In the genomic region with DNA sequence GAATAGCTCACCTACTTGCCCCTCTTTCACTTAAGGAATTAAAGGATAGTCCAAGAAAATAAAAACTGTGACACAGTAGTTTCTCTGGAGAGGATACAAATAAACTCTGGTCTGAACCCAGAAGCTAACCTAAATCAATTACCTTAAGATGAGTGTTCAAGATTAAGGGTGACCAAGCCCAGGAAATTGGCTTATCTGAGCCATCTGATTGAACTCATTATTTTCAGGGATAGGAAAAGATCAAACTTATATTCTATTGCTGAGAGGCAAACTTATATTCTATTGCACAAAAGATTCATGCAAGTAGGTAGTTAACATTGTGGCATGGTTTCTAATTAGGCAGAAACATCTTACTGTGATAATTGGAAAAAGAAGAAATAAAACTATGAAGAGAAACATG, we compare ENCODE assay signal across 25 cellular contexts.
"Had no signal": no experiment of that assay in that cellular context is flagged by ENCODE, and none has a peak within 500 bp of the region (broad histone marks: within the 10 kb centered on the region; RNA-seq: fewer than 3 reads in every experiment).

No MANE protein-coding gene starts in this region.

- ATAC-seq: activated CD8-positive, alpha-beta T cell treated with anti-CD3 and anti-CD28 coated beads for 36 hours; activated naive CD4-positive, alpha-beta T cell treated with anti-CD3 and anti-CD28 coated beads, Interleukin-2, amount 50 U/mL, for 72 hours; activated naive CD8-positive, alpha-beta T cell treated with anti-CD3 and anti-CD28 coated beads, Interleukin-2, amount 50 U/mL, for 24 hours; K562; T-helper 17 cell had no signal

- H3K27ac ChIP-seq: cardiac muscle cell, RWPE1, SJCRH30 had no signal

- DNase-seq: activated B cell treated with CpG ODN at 0.5 μM for 24 hours; activated CD4-positive, alpha-beta T cell treated with anti-CD3 and anti-CD28 coated beads for 1 hour; activated CD4-positive, alpha-beta T cell treated with anti-CD3 and anti-CD28 coated beads, Interleukin-2, amount 10 ng/mL, durations not matched to agents 7 days and 5 days; activated CD8-positive, alpha-beta memory T cell treated with anti-CD3 and anti-CD28 coated beads, Interleukin-2, amount 50 U/mL, for 4 hours; activated CD8-positive, alpha-beta T cell treated with anti-CD3 and anti-CD28 coated beads for 36 hours; activated effector memory CD4-positive, alpha-beta T cell treated with Interleukin-2 at 50 U/mL for 16 hours; activated naive CD4-positive, alpha-beta T cell treated with Interleukin-2 at 50 U/mL for 16 hours; activated naive CD8-positive, alpha-beta T cell treated with anti-CD3 and anti-CD28 coated beads, Interleukin-2, amount 50 U/mL, for 24 hours; activated T-cell treated with anti-CD3 and anti-CD28 coated beads, Interleukin-2, amount 50 U/mL, for 1 hour; amygdala; Karpas-422; NCI-H1105 treated with DMSO at 0.1 percent for 48 hours; NCI-H146; NCI-H187 treated with DMSO at 0.1 percent for 48 hours; NCI-H2081 treated with DMSO at 0.1 percent for 48 hours; NCI-H446; Peyer's patch; Right ventricle myocardium superior; SJCRH30; T-helper 17 cell; T1000 had no signal

- H3K36me3 ChIP-seq: cardiac muscle cell, Peyer's patch, SJCRH30 had no signal

- H3K4me3 ChIP-seq: cardiac muscle cell, K562, Peyer's patch, SJCRH30 had no signal

- H3K9me3 ChIP-seq: Peyer's patch, SJCRH30 had no signal

- H3K27me3 ChIP-seq: cardiac muscle cell, Peyer's patch, SJCRH30 had no signal
